In the genomic region with DNA sequence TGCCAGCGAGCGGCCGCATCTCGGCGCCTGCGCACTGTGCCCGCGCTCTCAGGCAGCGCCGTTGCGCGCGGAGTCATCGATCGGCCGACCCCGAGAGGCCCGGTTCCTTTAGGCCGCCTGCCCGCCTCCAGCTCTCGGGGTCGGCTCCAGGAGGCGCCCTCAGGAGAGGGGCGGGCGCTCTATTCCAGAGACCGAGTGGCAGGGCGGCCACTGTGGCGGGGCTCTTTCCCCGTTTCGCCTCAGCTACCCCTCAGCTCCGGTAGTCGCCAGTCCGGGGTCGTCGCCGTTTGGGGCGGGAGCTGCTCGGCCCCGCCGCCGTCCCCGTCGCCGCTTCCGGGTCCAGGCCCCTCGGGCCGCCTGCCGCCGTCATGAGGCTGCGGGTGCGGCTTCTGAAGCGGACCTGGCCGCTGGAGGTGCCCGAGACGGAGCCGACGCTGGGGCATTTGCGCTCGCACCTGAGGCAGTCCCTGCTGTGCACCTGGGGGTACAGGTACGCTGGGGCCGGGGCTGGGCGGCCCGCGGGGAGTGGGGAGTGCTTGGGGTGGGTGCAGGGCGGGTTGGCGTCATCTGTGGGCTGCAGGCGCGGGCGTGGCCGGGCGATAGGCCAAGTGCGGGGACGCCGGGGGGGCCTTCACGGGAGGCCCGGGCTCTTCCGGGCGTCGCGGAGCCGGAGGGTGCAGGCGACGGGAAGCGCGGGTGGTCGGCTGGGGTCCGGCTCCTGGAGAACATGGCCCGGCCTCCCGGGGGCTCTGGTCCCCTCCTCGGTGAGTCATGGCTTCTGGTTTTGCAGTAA, we compare ENCODE assay signal across 8 cellular contexts. TPM values are rescaled to one million over a fixed set of nuclear protein-coding genes. Genes with fewer than 3 reads are reported as not detected.
A peak's percentile ranks its signal among the peaks of the same experiment; 100 is the strongest.
DNase-seq lines count a peak whose midpoint lies in the region; ATAC-seq, FAIRE-seq and TF ChIP-seq lines count a peak whose summit lies in the region.

A gene (plus strand): TSS at position 177 of the 793 bp plus-strand sequence. CDS start 192 bp downstream, at position 369.

- ATAC-seq in A549 (peak; percentile 88 to 91), GM18861 (IDR thresholded peaks at IDR 0.05; ENCODE audit: unreplicated experiment) (peak; percentile 48), HG03097 (IDR thresholded peaks at IDR 0.05; ENCODE audit: low FRiP score, unreplicated experiment) (peak; percentile 65)

- DNase-seq in A549 (ENCODE audit: low read depth in 1 of 2, low spot score in 1 of 2), result peak; percentile 40 to 89
- peak; percentile 45 for DNase-seq in NCI-H2196 treated with DMSO at 0.1 percent for 48 hours (lab: John Stamatoyannopoulos, UW; ENCODE audit: unreplicated experiment)
- DNase-seq in WERI-Rb-1, result peak; percentile 94
- DNase-seq in breast epithelium (ENCODE audit: low spot score in 2 of 2), result peak; percentile 83 to 89
- peak; percentile 91 for DNase-seq in small intestine

- no peak for TF ChIP-seq EP300 in A549 (IDR thresholded peaks at IDR 0.05)

- H3K27me3 ChIP-seq in WERI-Rb-1 (ENCODE audit: insufficient read depth, low read depth, severe bottlenecking), result no peaks in the 10 kb centered on the region
- H3K27me3 ChIP-seq in breast epithelium, result no peaks in the 10 kb centered on the region
- peaks cover 25% of the 10 kb centered on the region; the same call in 1 of the 2 replicates for H3K27me3 ChIP-seq in iPS-20b (ENCODE audit: insufficient read depth, low read length)
- no peaks in the 10 kb centered on the region for H3K27me3 ChIP-seq in small intestine (ENCODE audit: control insufficient read depth in 2 of 2, insufficient read depth in 2 of 2, low read length in 2 of 2)

- H3K4me1 ChIP-seq in A549, result peaks cover 26% of the 10 kb centered on the region
- peaks cover 6 to 7% of the 10 kb centered on the region in 2 donors for H3K4me1 ChIP-seq in breast epithelium
- H3K4me1 ChIP-seq in iPS-20b (ENCODE audit: insufficient read depth, low read length), result no peaks in the 10 kb centered on the region; the same call in 1 of the 2 replicates
- peaks cover 2 to 10% of the 10 kb centered on the region in 2 donors for H3K4me1 ChIP-seq in small intestine (ENCODE audit: control insufficient read depth in 2 of 2, insufficient read depth in 1 of 2, low read depth in 1 of 2, low read length in 1 of 2)

- H3K9me3 ChIP-seq in A549 (no peaks in the 10 kb centered on the region), WERI-Rb-1 (ENCODE audit: severe bottlenecking) (no peaks in the 10 kb centered on the region), breast epithelium (no peaks in the 10 kb centered on the region), iPS-20b (ENCODE audit: insufficient read depth, low read depth, low read length) (no peaks in the 10 kb centered on the region), small intestine (ENCODE audit: control insufficient read depth, low read depth) (no peaks in the 10 kb centered on the region)

- TF ChIP-seq CTCF in A549 (IDR thresholded peaks at IDR 0.05) (no peak), WERI-Rb-1 (IDR thresholded peaks at IDR 0.05; ENCODE audit: low read depth, low read length) (peak; percentile 53), breast epithelium (IDR thresholded peaks at IDR 0.05) (peak in 1 of 3 donors; percentile 9)

- no peak; the same call in none of the 2 replicates for TF ChIP-seq POLR2A in A549 (IDR thresholded peaks at IDR 0.05; ENCODE audit: low read length)
- TF ChIP-seq POLR2A in breast epithelium (IDR thresholded peaks at IDR 0.05), result peak; percentile 57

- 0% methylated on average over 1 of the region's 90 CpGs for WGBS in A549 (ENCODE audit: missing lambda C conversion rate)
- 0 to 1% (median 1%) methylated on average over 60 to 90 of the region's 90 CpGs for WGBS in small intestine, 3 donors

- intact Hi-C loops in breast epithelium (cut with DNase I; ENCODE audit: low total_unique reads), result no loop called here

- CTCF ChIA-PET in A549 (lab: Yijun Ruan, JAX), result interaction anchor here (1.3 to 1.7 kb wide), 3 partner anchors 11 to 32 kb away, joined by 4 to 6 read pairs (median 4); no protein-coding TSS in a partner anchor

- H3K4me3 ChIP-seq in A549, result peak within 1 kb of the TSS; percentile 81
- H3K4me3 ChIP-seq in WERI-Rb-1 (ENCODE audit: low read depth, low read length), result peak within 1 kb of the TSS; percentile 85
- peak within 1 kb of the TSS; percentile 89 to 99 (median 91) for H3K4me3 ChIP-seq in breast epithelium
- peak within 1 kb of the TSS; percentile 91 for H3K4me3 ChIP-seq in iPS-20b (ENCODE audit: low read length)
- H3K4me3 ChIP-seq in small intestine (ENCODE audit: low read depth in 1 of 2, low read length in 2 of 2), result peak within 1 kb of the TSS; percentile 84 to 92

- FAIRE-seq in A549 (lab: Jason Lieb, UNC), result no peak
- FAIRE-seq in small intestine (lab: Jason Lieb, UNC), result no peak

- H3K27ac ChIP-seq in A549 (peak within 1 kb of the TSS; percentile 95 to 100), WERI-Rb-1 (peak within 1 kb of the TSS; percentile 90), breast epithelium (peak within 1 kb of the TSS; percentile 99), iPS-20b (ENCODE audit: low read length) (no peak within 1 kb of the TSS), small intestine (ENCODE audit: low read depth in 1 of 2, low read length in 1 of 2) (peak within 1 kb of the TSS; percentile 99 to 100)

- H3K9ac ChIP-seq in iPS-20b (ENCODE audit: low read depth, low read length), result peak within 1 kb of the TSS; percentile 87

- POLR2A ChIA-PET in A549 (lab: Yijun Ruan, JAX), result interaction anchor here (0.6 to 2.4 kb wide), 5 partner anchors 18 to 813 kb away, joined by 3 to 9 read pairs (median 3); a partner anchor contains a TSS

- no peak for TF ChIP-seq RAD21 in A549 (conservative IDR thresholded peaks at IDR 0.05 in 1 of 2, IDR thresholded peaks at IDR 0.05 in 1 of 2)

- H3K4me2 ChIP-seq in A549, result peak within 1 kb of the TSS; percentile 91

- H3K36me3 ChIP-seq in WERI-Rb-1, result peaks cover 3% of the 10 kb centered on the region; the same call in 1 of the 2 replicates
- H3K36me3 ChIP-seq in breast epithelium, result no peaks in the 10 kb centered on the region
- no peaks in the 10 kb centered on the region for H3K36me3 ChIP-seq in iPS-20b (ENCODE audit: insufficient read depth, low read depth, low read length)
- H3K36me3 ChIP-seq in small intestine (ENCODE audit: control insufficient read depth in 2 of 2, insufficient read depth in 2 of 2, low read length in 2 of 2), result peaks cover 0 to 1% of the 10 kb centered on the region in 2 donors

TF ChIP-seq in A549, 52 proteins besides CTCF, POLR2A, EP300 and RAD21:
- TF ChIP-seq, protein P1, sequence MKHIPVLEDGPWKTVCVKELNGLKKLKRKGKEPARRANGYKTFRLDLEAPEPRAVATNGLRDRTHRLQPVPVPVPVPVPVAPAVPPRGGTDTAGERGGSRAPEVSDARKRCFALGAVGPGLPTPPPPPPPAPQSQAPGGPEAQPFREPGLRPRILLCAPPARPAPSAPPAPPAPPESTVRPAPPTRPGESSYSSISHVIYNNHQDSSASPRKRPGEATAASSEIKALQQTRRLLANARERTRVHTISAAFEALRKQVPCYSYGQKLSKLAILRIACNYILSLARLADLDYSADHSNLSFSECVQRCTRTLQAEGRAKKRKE (CRISPR knock-in tag; IDR thresholded peaks at IDR 0.05; ENCODE audit: low read depth), result no peak
- TF ChIP-seq PHF8 (IDR thresholded peaks at IDR 0.05; ENCODE audit: borderline replicate concordance, low read depth) (peak; percentile 75), RCOR1 (IDR thresholded peaks at IDR 0.05; ENCODE audit: low read depth, low read length) (no peak), FOSL2 (IDR thresholded peaks at IDR 0.05) (no peak), FOSL2 (CRISPR knock-in tag; IDR thresholded peaks at IDR 0.05) (peak; percentile 50), JUN (IDR thresholded peaks at IDR 0.05) (peak; percentile 31 to 57; a peak in 3 of 5 replicates)
- TF ChIP-seq, protein P2, sequence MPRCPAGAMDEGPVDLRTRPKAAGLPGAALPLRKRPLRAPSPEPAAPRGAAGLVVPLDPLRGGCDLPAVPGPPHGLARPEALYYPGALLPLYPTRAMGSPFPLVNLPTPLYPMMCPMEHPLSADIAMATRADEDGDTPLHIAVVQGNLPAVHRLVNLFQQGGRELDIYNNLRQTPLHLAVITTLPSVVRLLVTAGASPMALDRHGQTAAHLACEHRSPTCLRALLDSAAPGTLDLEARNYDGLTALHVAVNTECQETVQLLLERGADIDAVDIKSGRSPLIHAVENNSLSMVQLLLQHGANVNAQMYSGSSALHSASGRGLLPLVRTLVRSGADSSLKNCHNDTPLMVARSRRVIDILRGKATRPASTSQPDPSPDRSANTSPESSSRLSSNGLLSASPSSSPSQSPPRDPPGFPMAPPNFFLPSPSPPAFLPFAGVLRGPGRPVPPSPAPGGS (IDR thresholded peaks at IDR 0.05), result no peak

RNA-seq across cellular contexts. Expression of the gene that starts here (rescaled TPM):
- polyA plus RNA-seq in A549 (2011; rRNA removed), result 131 and 134 TPM in 2 replicates
- 51.5 and 63.0 TPM in 2 replicates for polyA plus RNA-seq in A549 (2012; cell fraction: cytosol; rRNA removed)
- polyA plus RNA-seq in A549 (2012; cell fraction: nucleus; rRNA removed), result 31.2 and 42.9 TPM in 2 replicates
- 53.4 to 58.0 TPM (median 57.3 TPM) in 3 replicates for polyA plus RNA-seq in A549 (2017; fragmentation: RNase III; extraction: RNeasy Plus Mini Kit Qiagen cat#74134 plus additional on column Dnase treatment)
- 94.2 and 119 TPM in 2 replicates for polyA minus RNA-seq in A549 (2011; rRNA and poly(A)+ RNA removed)
- total RNA-seq in breast epithelium, result 100 to 1,000 TPM in 2 of 3 donors, 10 to 100 TPM in 1; 73.7 to 119 (median 107) TPM
- 100 to 1,000 TPM in 1 of 3 donors, 10 to 100 TPM in 2; 61.6 to 100 (median 79.4) TPM for polyA plus RNA-seq in small intestine
